ENCODE assay signal across 22 cellular contexts in the genomic region with DNA sequence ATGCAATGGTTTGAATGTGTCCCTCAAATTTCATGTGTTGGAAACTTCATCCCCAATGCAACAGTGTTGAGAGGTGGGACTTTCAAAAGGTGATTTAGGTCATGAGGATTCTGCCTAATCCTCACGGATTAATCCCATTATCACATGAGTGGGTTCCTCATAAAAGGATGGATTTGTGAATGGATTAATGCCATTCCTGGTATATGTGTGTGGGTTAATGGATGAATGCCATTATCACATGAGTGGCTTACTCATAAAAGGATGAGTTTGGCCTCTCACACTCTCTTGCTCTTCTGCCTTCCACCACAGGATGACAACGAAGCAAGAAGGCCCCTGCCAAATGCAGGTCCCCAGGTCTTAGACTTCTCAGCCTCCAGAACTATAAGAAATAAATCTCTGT. TPM values are rescaled to one million over a fixed set of nuclear protein-coding genes. Genes with fewer than 3 reads are reported as not detected.
A peak's percentile ranks its signal among the peaks of the same experiment; 100 is the strongest.
DNase-seq lines count a peak whose midpoint lies in the region; ATAC-seq, FAIRE-seq and TF ChIP-seq lines count a peak whose summit lies in the region.
"Had no signal": no experiment of that assay in that cellular context is flagged by ENCODE, and none has a peak within 500 bp of the region (broad histone marks: within the 10 kb centered on the region; RNA-seq: fewer than 3 reads in every experiment).

No MANE protein-coding gene starts in this region.

- DNase-seq in D721Med (ENCODE audit: insufficient read length, low spot score): no peak
- peak; percentile 49 for DNase-seq in NCI-H524 treated with DMSO at 0.1 percent for 48 hours (lab: John Stamatoyannopoulos, UW)
- no peak for DNase-seq in astrocyte (ENCODE audit: low read depth)
- DNase-seq in neural progenitor cell (ENCODE audit: low spot score): peak; percentile 33
- no peak for DNase-seq in HUDEP-2 (lab: John Stamatoyannopoulos, UW; ENCODE audit: unreplicated experiment in 76 of 76)
- DNase-seq: DMS53, GOT3, NCI-H1048, NCI-H1417, NCI-H1694, NCI-H2029 treated with DMSO at 0.1 percent for 48 hours, NCI-H2171 treated with DMSO at 0.1 percent for 48 hours, NCI-H526, Right ventricle myocardium superior, RPMI8226 had no signal

- H3K4me2 ChIP-seq in astrocyte (ENCODE audit: low read length) (no peak overlapping the region), neural progenitor cell (no peak overlapping the region)

- H3K4me1 ChIP-seq in astrocyte (ENCODE audit: insufficient read depth, low read length) (peaks cover 7% of the 10 kb centered on the region), neural progenitor cell (peaks cover 9% of the 10 kb centered on the region)
- H3K4me1 ChIP-seq: SJSA1 had no signal

- H3K4me3 Mint-ChIP-seq in astrocyte (ENCODE audit: unreplicated experiment) (no peak overlapping the region), neural progenitor cell (no peak overlapping the region)

- H3K27me3 Mint-ChIP-seq in astrocyte (ENCODE audit: low read depth, unreplicated experiment): no peaks in the 10 kb centered on the region
- no peaks in the 10 kb centered on the region for H3K27me3 Mint-ChIP-seq in neural progenitor cell (ENCODE audit: insufficient read depth, low read depth)

- no peaks in the 10 kb centered on the region for H3K9me3 ChIP-seq in astrocyte (ENCODE audit: insufficient read depth, low read depth, low read length)
- no peaks in the 10 kb centered on the region for H3K9me3 ChIP-seq in neural progenitor cell (ENCODE audit: low read depth)
- H3K9me3 ChIP-seq: SJSA1 had no signal

- H4K20me1 ChIP-seq in astrocyte (ENCODE audit: insufficient read depth, low read length) (no peaks in the 10 kb centered on the region), neural progenitor cell (ENCODE audit: low read depth) (no peaks in the 10 kb centered on the region)

- H3K9me3 Mint-ChIP-seq in astrocyte (ENCODE audit: unreplicated experiment) (no peaks in the 10 kb centered on the region), neural progenitor cell (no peaks in the 10 kb centered on the region)

- no peaks in the 10 kb centered on the region for H3K27me3 ChIP-seq in astrocyte (ENCODE audit: insufficient read depth, low read length)
- H3K27me3 ChIP-seq in neural progenitor cell: no peaks in the 10 kb centered on the region
- H3K27me3 ChIP-seq: SJSA1 had no signal

- H3F3A ChIP-seq in neural progenitor cell (ENCODE audit: low read depth): peaks cover 14% of the 10 kb centered on the region

- ATAC-seq in HG03342 (IDR thresholded peaks at IDR 0.05; ENCODE audit: unreplicated experiment): no peak
- ATAC-seq in HG03521 (IDR thresholded peaks at IDR 0.05; ENCODE audit: unreplicated experiment): no peak
- ATAC-seq: HCT116 had no signal

- no peaks in the 10 kb centered on the region for H3K36me3 ChIP-seq in astrocyte (ENCODE audit: insufficient read depth, low read length)
- peaks cover 4% of the 10 kb centered on the region for H3K36me3 ChIP-seq in neural progenitor cell
- H3K36me3 ChIP-seq: SJSA1 had no signal

- TF ChIP-seq CTCF in D721Med (IDR thresholded peaks at IDR 0.05; ENCODE audit: insufficient read depth, missing control alignments) (no peak), astrocyte (IDR thresholded peaks at IDR 0.05; ENCODE audit: insufficient read depth, low read depth, low read length) (no peak), neural progenitor cell (IDR thresholded peaks at IDR 0.05) (no peak)

- H3K4me3 ChIP-seq in astrocyte (ENCODE audit: insufficient read depth, low read depth, low read length): no peak overlapping the region
- H3K4me3 ChIP-seq in neural progenitor cell: no peak overlapping the region
- H3K4me3 ChIP-seq: SJSA1 had no signal

- no peak overlapping the region for H3K27ac ChIP-seq in astrocyte (ENCODE audit: low read depth, low read length)
- H3K27ac ChIP-seq in neural progenitor cell: no peak overlapping the region
- H3K27ac ChIP-seq: HL-60, SJSA1 had no signal

- H3K79me2 ChIP-seq in astrocyte (ENCODE audit: insufficient read depth, low read length): no peaks in the 10 kb centered on the region
- no peaks in the 10 kb centered on the region for H3K79me2 ChIP-seq in neural progenitor cell (ENCODE audit: low read depth)

- H3K27ac Mint-ChIP-seq in astrocyte (ENCODE audit: unreplicated experiment) (no peak overlapping the region), neural progenitor cell (no peak overlapping the region)

- FAIRE-seq in D721Med (lab: Jason Lieb, UNC): peak; percentile 85
- FAIRE-seq in astrocyte (lab: Jason Lieb, UNC): peak; percentile 5

- no peaks in the 10 kb centered on the region for H3K36me3 Mint-ChIP-seq in astrocyte (ENCODE audit: low read depth, unreplicated experiment)
- peaks cover 4% of the 10 kb centered on the region for H3K36me3 Mint-ChIP-seq in neural progenitor cell

- H3K4me1 Mint-ChIP-seq in astrocyte (ENCODE audit: low read depth, unreplicated experiment) (no peaks in the 10 kb centered on the region), neural progenitor cell (peaks cover 2% of the 10 kb centered on the region)

- H3K9ac ChIP-seq in astrocyte (ENCODE audit: low read length): no peak overlapping the region
- H3K9ac ChIP-seq in neural progenitor cell: no peak overlapping the region

- no peak overlapping the region for H2AFZ ChIP-seq in astrocyte (ENCODE audit: low read depth, low read length)
- H2AFZ ChIP-seq in neural progenitor cell (replicated peaks): no peak overlapping the region

RNA-seq across cellular contexts. Expression of a gene that starts 30.5 kb away (rescaled TPM):
- total RNA-seq in astrocyte (not detected in 2 replicates), neural progenitor cell (ENCODE audit: low replicate concordance) (0.09 and 0.90 TPM in 2 replicates)
- total RNA-seq: A172, G401, Right ventricle myocardium superior, SJSA1 had no signal

Comparison
In these comparisons a context has a peak if more than half of its experiments do, and no peak if none do; other contexts are left out.
1. DNase-seq: peak in NCI-H524 treated with DMSO at 0.1 percent for 48 hours (single experiment) and neural progenitor cell (single experiment); none in D721Med (single experiment), astrocyte (single experiment) and HUDEP-2 (0 of 76).